In the genomic region with DNA sequence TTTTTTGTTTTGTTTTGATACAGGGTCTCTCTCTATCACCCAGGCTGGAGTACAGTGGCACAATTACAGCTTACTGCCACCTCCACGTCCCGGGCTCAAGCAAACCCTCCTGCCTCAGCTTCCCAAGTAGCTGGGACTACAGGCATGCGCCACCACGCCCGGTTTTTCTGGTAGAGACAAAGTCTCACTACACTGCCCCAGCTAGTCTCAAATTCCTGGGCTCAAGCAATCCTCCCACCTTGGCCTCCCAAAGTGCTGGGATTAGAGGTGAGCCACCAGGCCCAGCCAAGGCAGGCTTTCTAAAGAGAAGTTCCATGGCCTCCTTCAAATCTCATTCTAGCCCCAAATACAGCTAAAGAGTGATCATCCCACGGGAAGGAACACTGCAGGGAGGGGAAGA, we compare ENCODE assay signal across 26 cellular contexts. TPM values are rescaled to one million over a fixed set of nuclear protein-coding genes. Genes with fewer than 3 reads are reported as not detected.
A peak's percentile ranks its signal among the peaks of the same experiment; 100 is the strongest.
DNase-seq lines count a peak whose midpoint lies in the region; ATAC-seq and TF ChIP-seq lines count a peak whose summit lies in the region.
"Had no signal": no experiment of that assay in that cellular context is flagged by ENCODE, and none has a peak within 500 bp of the region (broad histone marks: within the 10 kb centered on the region; RNA-seq: fewer than 3 reads in every experiment).

No MANE protein-coding gene starts in this region.

- TF ChIP-seq CTCF in GM23338 (conservative IDR thresholded peaks at IDR 0.05; ENCODE audit: low read depth in 2 of 2) = no peak
- no peak for TF ChIP-seq CTCF in neural crest cell (conservative IDR thresholded peaks at IDR 0.05)

- peak overlapping the region; percentile 66 for H3K27ac ChIP-seq in GM23338 (ENCODE audit: low read depth)
- H3K27ac ChIP-seq: brain microvascular endothelial cell, epithelial cell of prostate, pancreas, skin epidermis, thyroid gland had no signal

- H2AFZ ChIP-seq in GM23338 = no peak overlapping the region

- no peaks in the 10 kb centered on the region for H3K27me3 Mint-ChIP-seq in activated T-cell treated with anti-CD3 and anti-CD28 coated beads, Interleukin-2, amount 50 U/mL, for 72 hours (ENCODE audit: low read depth)
- no peaks in the 10 kb centered on the region for H3K27me3 Mint-ChIP-seq in activated T-cell treated with anti-CD3 and anti-CD28 coated beads, Interleukin-2, amount 50 U/mL, for 4 hours (ENCODE audit: low read depth)
- H3K27me3 Mint-ChIP-seq in GM23338 (ENCODE audit: insufficient read depth, low read depth, poor library complexity) (peaks cover 18% of the 10 kb centered on the region), neural crest cell (ENCODE audit: low read depth) (no peaks in the 10 kb centered on the region)
- H3K27me3 Mint-ChIP-seq in activated CD8-positive, alpha-beta T cell treated with anti-CD3 and anti-CD28 coated beads, Interleukin-2, amount 10 ng/mL, durations not matched to agents 7 days and 5 days (ENCODE audit: low read depth) = no peaks in the 10 kb centered on the region
- H3K27me3 Mint-ChIP-seq: CD4-positive, alpha-beta T cell; memory B cell had no signal

- no peak overlapping the region for H3K4me3 ChIP-seq in GM23338
- H3K4me3 ChIP-seq: HAP-1, pancreas, skin epidermis, thyroid gland had no signal

- CTCF ChIA-PET in activated CD8-positive, alpha-beta T cell treated with anti-CD3 and anti-CD28 coated beads, Interleukin-2, amount 10 ng/mL, durations not matched to agents 7 days and 5 days (lab: Charles Lee) = interaction anchor here (0.9 kb wide), 1 partner anchor 37 kb away, joined by 3 read pairs; no protein-coding TSS in a partner anchor

- H3K79me2 ChIP-seq in GM23338 (replicated peaks; ENCODE audit: insufficient read depth) = peaks cover 70% of the 10 kb centered on the region

- no peak for DNase-seq in activated T-cell treated with anti-CD3 and anti-CD28 coated beads, Interleukin-2, amount 50 U/mL, for 72 hours
- no peak for DNase-seq in activated T-cell treated with anti-CD3 and anti-CD28 coated beads, Interleukin-2, amount 50 U/mL, for 4 hours
- DNase-seq in GM23338 (ENCODE audit: low spot score) (no peak), neural crest cell (ENCODE audit: low read depth, low spot score) (no peak), cerebellum (ENCODE audit: low spot score) (no peak)
- no peak for DNase-seq in activated CD8-positive, alpha-beta T cell treated with anti-CD3 and anti-CD28 coated beads, Interleukin-2, amount 10 ng/mL, durations not matched to agents 7 days and 5 days
- DNase-seq: activated naive CD4-positive, alpha-beta T cell treated with anti-CD3 and anti-CD28 coated beads, Interleukin-2, amount 50 U/mL, for 16 hours; amygdala; brain microvascular endothelial cell; CD4-positive, alpha-beta T cell; Kasumi-1; NCI-H146; NCI-H345; pancreas; retina; SW 1271; thyroid gland had no signal

- H3K4me3 Mint-ChIP-seq in activated T-cell treated with anti-CD3 and anti-CD28 coated beads, Interleukin-2, amount 50 U/mL, for 72 hours = no peak overlapping the region
- no peak overlapping the region for H3K4me3 Mint-ChIP-seq in activated T-cell treated with anti-CD3 and anti-CD28 coated beads, Interleukin-2, amount 50 U/mL, for 4 hours
- H3K4me3 Mint-ChIP-seq in GM23338 (no peak overlapping the region; the same call in 2 of the 3 replicates), neural crest cell (peak overlapping the region; percentile 62)
- no peak overlapping the region for H3K4me3 Mint-ChIP-seq in activated CD8-positive, alpha-beta T cell treated with anti-CD3 and anti-CD28 coated beads, Interleukin-2, amount 10 ng/mL, durations not matched to agents 7 days and 5 days
- H3K4me3 Mint-ChIP-seq: activated T-helper 1 cell treated with anti-CD3 and anti-CD28 coated beads, Interleukin-12 subunit alpha, Interleukin-12 subunit beta, Interleukin-2, Interleukin-4 antibody, amounts not matched to agents 30 ng/mL and 10 ng/mL and 1 ng/mL, durations not matched to agents 14 hours and 24 hours and 36 hours; CD4-positive, alpha-beta T cell; memory B cell had no signal

- peaks cover 75% of the 10 kb centered on the region for H4K20me1 ChIP-seq in GM23338 (replicated peaks; ENCODE audit: insufficient read depth)

- H3K4me2 ChIP-seq in GM23338 = no peak overlapping the region

- H3K36me3 Mint-ChIP-seq in activated T-cell treated with anti-CD3 and anti-CD28 coated beads, Interleukin-2, amount 50 U/mL, for 72 hours (ENCODE audit: insufficient read depth in 2 of 2) = peaks cover 33 to 65% of the 10 kb centered on the region in 2 donors
- peaks cover 65% of the 10 kb centered on the region for H3K36me3 Mint-ChIP-seq in activated T-cell treated with anti-CD3 and anti-CD28 coated beads, Interleukin-2, amount 50 U/mL, for 4 hours (ENCODE audit: insufficient read depth)
- H3K36me3 Mint-ChIP-seq in GM23338 (ENCODE audit: low read depth) (peaks cover 99% of the 10 kb centered on the region), neural crest cell (ENCODE audit: low read depth) (peaks cover 53% of the 10 kb centered on the region)
- H3K36me3 Mint-ChIP-seq in activated CD8-positive, alpha-beta T cell treated with anti-CD3 and anti-CD28 coated beads, Interleukin-2, amount 10 ng/mL, durations not matched to agents 7 days and 5 days (ENCODE audit: low read depth) = peaks cover 86% of the 10 kb centered on the region

- POLR2A ChIA-PET in activated CD8-positive, alpha-beta T cell treated with anti-CD3 and anti-CD28 coated beads, Interleukin-2, amount 10 ng/mL, durations not matched to agents 7 days and 5 days (lab: Charles Lee) = no interaction called here

- peak overlapping the region; percentile 55 for H3K27ac Mint-ChIP-seq in activated T-cell treated with anti-CD3 and anti-CD28 coated beads, Interleukin-2, amount 50 U/mL, for 72 hours
- H3K27ac Mint-ChIP-seq in GM23338 (no peak overlapping the region), neural crest cell (ENCODE audit: unreplicated experiment) (no peak overlapping the region)
- H3K27ac Mint-ChIP-seq in activated CD8-positive, alpha-beta T cell treated with anti-CD3 and anti-CD28 coated beads, Interleukin-2, amount 10 ng/mL, durations not matched to agents 7 days and 5 days = peak overlapping the region; percentile 24
- H3K27ac Mint-ChIP-seq: activated T-helper 1 cell treated with anti-CD3 and anti-CD28 coated beads, Interleukin-12 subunit alpha, Interleukin-12 subunit beta, Interleukin-2, Interleukin-4 antibody, amounts not matched to agents 30 ng/mL and 10 ng/mL and 1 ng/mL, durations not matched to agents 14 hours and 24 hours and 36 hours; CD4-positive, alpha-beta T cell; memory B cell had no signal

- H3K27me3 ChIP-seq in GM23338 (ENCODE audit: insufficient read depth) = no peaks in the 10 kb centered on the region
- H3K27me3 ChIP-seq: brain microvascular endothelial cell, pancreas, thyroid gland had no signal

- peaks cover under 1% of the 10 kb centered on the region; the same call in 1 of the 2 replicates for H3K4me1 ChIP-seq in GM23338 (ENCODE audit: insufficient read depth)
- H3K4me1 ChIP-seq: HAP-1 had no signal

- peaks cover 93% of the 10 kb centered on the region for H3K36me3 ChIP-seq in GM23338 (ENCODE audit: insufficient read depth)

- H3K9me3 Mint-ChIP-seq in activated T-cell treated with anti-CD3 and anti-CD28 coated beads, Interleukin-2, amount 50 U/mL, for 72 hours = no peaks in the 10 kb centered on the region
- no peaks in the 10 kb centered on the region for H3K9me3 Mint-ChIP-seq in activated T-cell treated with anti-CD3 and anti-CD28 coated beads, Interleukin-2, amount 50 U/mL, for 4 hours
- H3K9me3 Mint-ChIP-seq in GM23338 (no peaks in the 10 kb centered on the region), neural crest cell (no peaks in the 10 kb centered on the region)
- no peaks in the 10 kb centered on the region for H3K9me3 Mint-ChIP-seq in activated CD8-positive, alpha-beta T cell treated with anti-CD3 and anti-CD28 coated beads, Interleukin-2, amount 10 ng/mL, durations not matched to agents 7 days and 5 days (ENCODE audit: insufficient read depth)
- H3K9me3 Mint-ChIP-seq: activated T-helper 1 cell treated with anti-CD3 and anti-CD28 coated beads, Interleukin-12 subunit alpha, Interleukin-12 subunit beta, Interleukin-2, Interleukin-4 antibody, amounts not matched to agents 30 ng/mL and 10 ng/mL and 1 ng/mL, durations not matched to agents 14 hours and 24 hours and 36 hours; CD4-positive, alpha-beta T cell; memory B cell had no signal

- ATAC-seq in activated T-cell treated with anti-CD3 and anti-CD28 coated beads, Interleukin-2, amount 50 U/mL, for 72 hours (replicated peaks in 1 of 2) = no peak
- no peak for ATAC-seq in activated T-cell treated with anti-CD3 and anti-CD28 coated beads, Interleukin-2, amount 50 U/mL, for 4 hours
- ATAC-seq in GM23338 = no peak
- ATAC-seq in activated CD8-positive, alpha-beta T cell treated with anti-CD3 and anti-CD28 coated beads, Interleukin-2, amount 10 ng/mL, durations not matched to agents 7 days and 5 days = no peak
- ATAC-seq in HG03159 (IDR thresholded peaks at IDR 0.05; ENCODE audit: unreplicated experiment) = no peak
- no peak for ATAC-seq in HG02884 (IDR thresholded peaks at IDR 0.05; ENCODE audit: unreplicated experiment)
- ATAC-seq: pancreas had no signal

- peaks cover 53% of the 10 kb centered on the region for H3K4me1 Mint-ChIP-seq in activated T-cell treated with anti-CD3 and anti-CD28 coated beads, Interleukin-2, amount 50 U/mL, for 72 hours (ENCODE audit: low read depth)
- peaks cover 38% of the 10 kb centered on the region for H3K4me1 Mint-ChIP-seq in activated T-cell treated with anti-CD3 and anti-CD28 coated beads, Interleukin-2, amount 50 U/mL, for 4 hours (ENCODE audit: low read depth)
- H3K4me1 Mint-ChIP-seq in GM23338 = peaks cover 56% of the 10 kb centered on the region
- peaks cover 53% of the 10 kb centered on the region for H3K4me1 Mint-ChIP-seq in activated CD8-positive, alpha-beta T cell treated with anti-CD3 and anti-CD28 coated beads, Interleukin-2, amount 10 ng/mL, durations not matched to agents 7 days and 5 days (ENCODE audit: low read depth)
- peaks cover 39% of the 10 kb centered on the region for H3K4me1 Mint-ChIP-seq in neural crest cell

- H3K9me2 ChIP-seq in GM23338 (ENCODE audit: insufficient read depth) = no peaks in the 10 kb centered on the region

- H3F3A ChIP-seq in GM23338 (replicated peaks; ENCODE audit: low read depth) = peaks cover 76% of the 10 kb centered on the region

RNA-seq across cellular contexts. Expression of gene MCCD1, which starts 5.2 kb away (rescaled TPM):
- not detected for total RNA-seq in activated T-cell treated with anti-CD3 and anti-CD28 coated beads, Interleukin-2, amount 50 U/mL, for 72 hours
- not detected for total RNA-seq in activated T-cell treated with anti-CD3 and anti-CD28 coated beads, Interleukin-2, amount 50 U/mL, for 4 hours
- not detected in 2 replicates for total RNA-seq in GM23338 (2014; rRNA removed; shearing (Covaris generic))
- not detected in 2 replicates for polyA plus RNA-seq in GM23338 (2016; fragmentation: Nextera tagmentation; extraction: Ambion mirVana)
- total RNA-seq in activated CD8-positive, alpha-beta T cell treated with anti-CD3 and anti-CD28 coated beads, Interleukin-2, amount 10 ng/mL, durations not matched to agents 7 days and 5 days = not detected
- total RNA-seq in neural crest cell (not detected in 2 replicates), cerebellum (not detected)
- total RNA-seq: activated T-helper 1 cell treated with anti-CD3 and anti-CD28 coated beads, Interleukin-12 subunit alpha, Interleukin-12 subunit beta, Interleukin-2, Interleukin-4 antibody, amounts not matched to agents 30 ng/mL and 10 ng/mL and 1 ng/mL, durations not matched to agents 14 hours and 24 hours and 36 hours; CD4-positive, alpha-beta T cell; Daoy; pancreas; thyroid gland had no signal
- polyA plus RNA-seq: neural cell, pancreas had no signal

RNA-seq across cellular contexts. Expression of gene DDX39B, which starts 7.8 kb away (rescaled TPM):
- total RNA-seq in activated T-cell treated with anti-CD3 and anti-CD28 coated beads, Interleukin-2, amount 50 U/mL, for 72 hours = 100 to 1,000 TPM; 567 to 644 TPM
- total RNA-seq in activated T-cell treated with anti-CD3 and anti-CD28 coated beads, Interleukin-2, amount 50 U/mL, for 4 hours = 100 to 1,000 TPM; 644 to 667 (median 666) TPM
- 849 and 866 TPM in 2 replicates for total RNA-seq in GM23338 (2014; rRNA removed; shearing (Covaris generic))
- 341 and 357 TPM in 2 replicates for polyA plus RNA-seq in GM23338 (2016; fragmentation: Nextera tagmentation; extraction: Ambion mirVana)
- total RNA-seq in activated CD8-positive, alpha-beta T cell treated with anti-CD3 and anti-CD28 coated beads, Interleukin-2, amount 10 ng/mL, durations not matched to agents 7 days and 5 days = 100 to 1,000 TPM; 477 to 488 TPM
- 836 and 881 TPM in 2 replicates for total RNA-seq in neural crest cell
- 245 TPM for total RNA-seq in cerebellum

RNA-seq across cellular contexts. Expression of gene ATP6V1G2, which starts 12.4 kb away (rescaled TPM):
- 1 to 10 TPM; 4.1 to 5.6 TPM for total RNA-seq in activated T-cell treated with anti-CD3 and anti-CD28 coated beads, Interleukin-2, amount 50 U/mL, for 72 hours
- under 1 TPM; 0.38 to 0.84 (median 0.58) TPM for total RNA-seq in activated T-cell treated with anti-CD3 and anti-CD28 coated beads, Interleukin-2, amount 50 U/mL, for 4 hours
- 1.6 and 2.4 TPM in 2 replicates for total RNA-seq in GM23338 (2014; rRNA removed; shearing (Covaris generic))
- 2.2 and 2.7 TPM in 2 replicates for polyA plus RNA-seq in GM23338 (2016; fragmentation: Nextera tagmentation; extraction: Ambion mirVana)
- total RNA-seq in activated CD8-positive, alpha-beta T cell treated with anti-CD3 and anti-CD28 coated beads, Interleukin-2, amount 10 ng/mL, durations not matched to agents 7 days and 5 days = 1 to 10 TPM; 2.5 TPM
- total RNA-seq in neural crest cell = 3.3 and 5.1 TPM in 2 replicates
- 48.2 TPM for total RNA-seq in cerebellum

RNA-seq across cellular contexts. Expression of gene NFKBIL1, which starts 13.4 kb away (rescaled TPM):
- total RNA-seq in activated T-cell treated with anti-CD3 and anti-CD28 coated beads, Interleukin-2, amount 50 U/mL, for 72 hours = 10 to 100 TPM; 28.0 to 36.6 TPM
- 10 to 100 TPM in 2 of 3 donors, 1 to 10 TPM in 1; 9.3 to 12.8 (median 12.7) TPM for total RNA-seq in activated T-cell treated with anti-CD3 and anti-CD28 coated beads, Interleukin-2, amount 50 U/mL, for 4 hours
- total RNA-seq in GM23338 (2014; rRNA removed; shearing (Covaris generic)) = 10.1 and 12.3 TPM in 2 replicates
- 8.4 and 9.6 TPM in 2 replicates for polyA plus RNA-seq in GM23338 (2016; fragmentation: Nextera tagmentation; extraction: Ambion mirVana)
- total RNA-seq in activated CD8-positive, alpha-beta T cell treated with anti-CD3 and anti-CD28 coated beads, Interleukin-2, amount 10 ng/mL, durations not matched to agents 7 days and 5 days = 10 to 100 TPM; 13.5 to 14.2 TPM
- total RNA-seq in neural crest cell (25.7 and 28.6 TPM in 2 replicates), cerebellum (15.3 TPM)

RNA-seq across cellular contexts. Expression of gene MICB, which starts 36.1 kb away (rescaled TPM):
- total RNA-seq in activated T-cell treated with anti-CD3 and anti-CD28 coated beads, Interleukin-2, amount 50 U/mL, for 72 hours = 10 to 100 TPM; 18.7 to 22.3 TPM
- total RNA-seq in activated T-cell treated with anti-CD3 and anti-CD28 coated beads, Interleukin-2, amount 50 U/mL, for 4 hours = 10 to 100 TPM; 11.3 to 14.9 (median 12.5) TPM
- total RNA-seq in GM23338 (2014; rRNA removed; shearing (Covaris generic)) = 20.8 and 23.8 TPM in 2 replicates
- 8.8 and 9.2 TPM in 2 replicates for polyA plus RNA-seq in GM23338 (2016; fragmentation: Nextera tagmentation; extraction: Ambion mirVana)
- total RNA-seq in activated CD8-positive, alpha-beta T cell treated with anti-CD3 and anti-CD28 coated beads, Interleukin-2, amount 10 ng/mL, durations not matched to agents 7 days and 5 days = 10 to 100 TPM; 49.0 TPM
- total RNA-seq in neural crest cell (0.61 TPM in 1 of 2 replicates, not detected in the other), cerebellum (0.36 TPM)
- polyA plus RNA-seq: neural cell had no signal

Comparison
In these comparisons a context has a peak if more than half of its experiments do, and no peak if none do; other contexts are left out.
1. H3K27ac Mint-ChIP-seq: peak in activated T-cell treated with anti-CD3 and anti-CD28 coated beads, Interleukin-2, amount 50 U/mL, for 72 hours (single experiment) and activated CD8-positive, alpha-beta T cell treated with anti-CD3 and anti-CD28 coated beads, Interleukin-2, amount 10 ng/mL, durations not matched to agents 7 days and 5 days (single experiment); none in GM23338 (single experiment) and neural crest cell (single experiment).